ENCODE assay signal across 8 cellular contexts in genomic region chrX:68710870-68711576, GRCh38.
A peak's percentile ranks its signal among the peaks of the same experiment; 100 is the strongest.
DNase-seq lines count a peak whose midpoint lies in the region; ATAC-seq and TF ChIP-seq lines count a peak whose summit lies in the region.

No MANE protein-coding gene starts in this region.

- intact Hi-C loops in aorta (cut with DNase I) = loop anchor here in 1 of 2 donors (5.0 kb wide), 1 partner anchor 204 kb away; no protein-coding TSS in a partner anchor
- intact Hi-C loops in natural killer cell (cut with micrococcal nuclease) = loop anchor here (10.0 kb wide), 1 partner anchor 516 kb away; no protein-coding TSS in a partner anchor

- no peaks in the 10 kb centered on the region for H3K27me3 Mint-ChIP-seq in natural killer cell (ENCODE audit: low read depth in 2 of 2)

- H3K36me3 ChIP-seq in H7 (replicated peaks; ENCODE audit: control insufficient read depth, insufficient read depth, low read length) (peaks cover 2% of the 10 kb centered on the region), aorta (ENCODE audit: control insufficient read depth in 1 of 2, insufficient read depth in 2 of 2, low read length in 1 of 2) (no peaks in the 10 kb centered on the region)

- no peak overlapping the region for H3K27ac ChIP-seq in aorta (ENCODE audit: low read depth in 1 of 2, low read length in 2 of 2)

- H3K9me3 Mint-ChIP-seq in natural killer cell = no peaks in the 10 kb centered on the region

- no peak overlapping the region for H3K4me3 ChIP-seq in H7 (ENCODE audit: insufficient read depth, low read depth, low read length)
- H3K4me3 ChIP-seq in aorta (ENCODE audit: low read length in 2 of 2) = no peak overlapping the region

- H3K27me3 ChIP-seq in H7 (ENCODE audit: control insufficient read depth, insufficient read depth, low read length) = no peaks in the 10 kb centered on the region
- no peaks in the 10 kb centered on the region for H3K27me3 ChIP-seq in aorta (ENCODE audit: control insufficient read depth in 1 of 2, insufficient read depth in 2 of 2, low read length in 1 of 2)

- TF ChIP-seq CTCF in natural killer cell (IDR thresholded peaks at IDR 0.05) = no peak

- H3K36me3 Mint-ChIP-seq in natural killer cell = no peaks in the 10 kb centered on the region

- H3K4me3 Mint-ChIP-seq in natural killer cell = no peak overlapping the region

- ATAC-seq in aorta (ENCODE audit: low FRiP score) (no peak), natural killer cell (no peak)

- H3K4me1 ChIP-seq in aorta (ENCODE audit: control insufficient read depth in 1 of 2, insufficient read depth in 2 of 2, low read length in 2 of 2) = no peaks in the 10 kb centered on the region

- WGBS in aorta, 2 donors = 39 to 77% methylated on average over 4 of the region's 4 CpGs

- H3K9me3 ChIP-seq in aorta (ENCODE audit: control insufficient read depth, low read length) = no peaks in the 10 kb centered on the region

- DNase-seq in NCI-H82 (lab: John Stamatoyannopoulos, UW) (peak; percentile 60), NCI-H82 treated with DMSO at 0.1 percent for 48 hours (lab: John Stamatoyannopoulos, UW; ENCODE audit: unreplicated experiment) (no peak), H7 (peak; percentile 88), RPMI7951 (ENCODE audit: low read depth) (peak; percentile 46), fibroblast of gingiva (ENCODE audit: low read depth) (peak; percentile 25), renal cortical epithelial cell (ENCODE audit: low read depth) (peak; percentile 44), aorta (no peak), natural killer cell (no peak)

- no peak overlapping the region for H3K27ac Mint-ChIP-seq in natural killer cell

- H3K4me1 Mint-ChIP-seq in natural killer cell = no peaks in the 10 kb centered on the region

Comparison
In these comparisons a context has a peak if more than half of its experiments do, and no peak if none do; other contexts are left out.
1. DNase-seq: peak in NCI-H82 (single experiment), H7 (single experiment), RPMI7951 (single experiment), fibroblast of gingiva (single experiment) and renal cortical epithelial cell (single experiment); none in NCI-H82 treated with DMSO at 0.1 percent for 48 hours (single experiment), aorta (0 of 2) and natural killer cell (single experiment).